Comparison of ENCODE assay signal across 15 cellular contexts in genomic region chr13:20503088-20504083, GRCh38. TPM values are rescaled to one million over a fixed set of nuclear protein-coding genes. Genes with fewer than 3 reads are reported as not detected.
DNase-seq lines count a peak whose midpoint lies in the region; ATAC-seq and TF ChIP-seq lines count a peak whose summit lies in the region.
"Had no signal": no experiment of that assay in that cellular context is flagged by ENCODE, and none has a peak within 500 bp of the region (broad histone marks: within the 10 kb centered on the region; RNA-seq: fewer than 3 reads in every experiment).

No MANE protein-coding gene starts in this region.

- no peaks in the 10 kb centered on the region for H3K36me3 Mint-ChIP-seq in activated T-helper 17 cell treated with anti-CD3 and anti-CD28 coated beads, Interleukin-2, amount 50 U/mL, for 72 hours (ENCODE audit: low read depth)
- H3K36me3 Mint-ChIP-seq in immature natural killer cell: peaks cover 0 to 14% (median 10%) of the 10 kb centered on the region in 3 donors

- no peaks in the 10 kb centered on the region for H3K4me1 Mint-ChIP-seq in activated T-helper 17 cell treated with anti-CD3 and anti-CD28 coated beads, Interleukin-2, amount 50 U/mL, for 72 hours
- no peaks in the 10 kb centered on the region for H3K4me1 Mint-ChIP-seq in immature natural killer cell
- H3K4me1 Mint-ChIP-seq: CD8-positive, alpha-beta memory T cell had no signal

- H3K36me3 ChIP-seq in right lobe of liver (peaks cover 0 to 14% (median 0%) of the 10 kb centered on the region in 4 donors), testis (ENCODE audit: low read depth, missing control alignments) (no peaks in the 10 kb centered on the region)

- TF ChIP-seq POLR2A in right lobe of liver (IDR thresholded peaks at IDR 0.05) (no peak), testis (IDR thresholded peaks at IDR 0.05) (no peak)

- H3K4me1 ChIP-seq in right lobe of liver (peaks cover 3 to 74% (median 28%) of the 10 kb centered on the region in 4 donors), testis (no peaks in the 10 kb centered on the region)

- H3K27ac ChIP-seq in right lobe of liver (peak overlapping the region; percentile 44 to 94 (median 81)), testis (no peak overlapping the region)
- H3K27ac ChIP-seq: 22Rv1, BLaER1 had no signal

- WGBS in right lobe of liver (ENCODE audit: insufficient coverage, low coverage, low lambda C conversion rate, missing lambda C conversion rate): 43% methylated on average over 11 of the region's 16 CpGs
- 83 to 85% methylated on average over 16 of the region's 16 CpGs for WGBS in testis, 2 donors

- H3K4me3 ChIP-seq in right lobe of liver (no peak overlapping the region), testis (peak overlapping the region in 1 of 2 donors; percentile 38)
- H3K4me3 ChIP-seq: BLaER1 had no signal

- H3K27me3 ChIP-seq in right lobe of liver: no peaks in the 10 kb centered on the region
- no peaks in the 10 kb centered on the region for H3K27me3 ChIP-seq in testis
- H3K27me3 ChIP-seq: BLaER1 had no signal

- no peak overlapping the region for H3K4me3 Mint-ChIP-seq in activated T-helper 17 cell treated with anti-CD3 and anti-CD28 coated beads, Interleukin-2, amount 50 U/mL, for 72 hours
- no peak overlapping the region for H3K4me3 Mint-ChIP-seq in immature natural killer cell
- H3K4me3 Mint-ChIP-seq: CD8-positive, alpha-beta memory T cell had no signal

- H3K9me3 Mint-ChIP-seq in activated T-helper 17 cell treated with anti-CD3 and anti-CD28 coated beads, Interleukin-2, amount 50 U/mL, for 72 hours: no peaks in the 10 kb centered on the region
- H3K9me3 Mint-ChIP-seq in immature natural killer cell: no peaks in the 10 kb centered on the region

- H3K9me3 ChIP-seq in right lobe of liver (no peaks in the 10 kb centered on the region), testis (no peaks in the 10 kb centered on the region)
- H3K9me3 ChIP-seq: Caco-2 had no signal

- TF ChIP-seq CTCF in right lobe of liver (IDR thresholded peaks at IDR 0.05): no peak
- no peak for TF ChIP-seq CTCF in testis (IDR thresholded peaks at IDR 0.05)

- DNase-seq in ACHN (peak; percentile 24), kidney glomerular epithelial cell (lab: John Stamatoyannopoulos, UW) (peak; percentile 1), right lobe of liver (peak; percentile 51 to 81 (median 80)), testis (no peak), DMS79 (lab: John Stamatoyannopoulos, UW) (no peak), immature natural killer cell (no peak)
- no peak for DNase-seq in activated naive CD4-positive, alpha-beta T cell treated with Interleukin-2 at 50 U/mL for 16 hours
- DNase-seq: AML-193; Caco-2; CD8-positive, alpha-beta memory T cell; GF-D8; H7 had no signal

- in situ Hi-C loops in ACHN (cut with HindIII; ENCODE audit: low pct_ligation_motif_present, low pct_unique_long_range_greater_than_20kb, low sequenced_read_pairs): no loop called here

- H3K27ac Mint-ChIP-seq in activated T-helper 17 cell treated with anti-CD3 and anti-CD28 coated beads, Interleukin-2, amount 50 U/mL, for 72 hours: peak overlapping the region; percentile 33
- no peak overlapping the region for H3K27ac Mint-ChIP-seq in immature natural killer cell
- H3K27ac Mint-ChIP-seq: CD8-positive, alpha-beta memory T cell had no signal

- no peaks in the 10 kb centered on the region for H3K27me3 Mint-ChIP-seq in activated T-helper 17 cell treated with anti-CD3 and anti-CD28 coated beads, Interleukin-2, amount 50 U/mL, for 72 hours
- H3K27me3 Mint-ChIP-seq in immature natural killer cell (ENCODE audit: low read depth in 3 of 3): no peaks in the 10 kb centered on the region

- ATAC-seq in activated T-helper 17 cell treated with anti-CD3 and anti-CD28 coated beads, Interleukin-2, amount 50 U/mL, for 72 hours (replicated peaks): no peak
- ATAC-seq in right lobe of liver: peak; percentile 65 to 79 (median 76)

- intact Hi-C loops in right lobe of liver (cut with DNase I) (no loop called here), testis (cut with DNase I; ENCODE audit: low total_unique reads) (no loop called here)

RNA-seq across cellular contexts. Expression of gene CRYL1, which starts 22.3 kb away (rescaled TPM):
- 10 to 100 TPM in 1 of 2 donors, 1 to 10 TPM in 1; 8.0 to 12.8 TPM for total RNA-seq in activated T-helper 17 cell treated with anti-CD3 and anti-CD28 coated beads, Interleukin-2, amount 50 U/mL, for 72 hours
- 100 to 1,000 TPM; 111 to 185 (median 151) TPM for total RNA-seq in right lobe of liver
- 10 to 100 TPM in 1 of 2 donors, 1 to 10 TPM in 1; 8.0 to 16.8 TPM for total RNA-seq in testis
- polyA plus RNA-seq in testis (ENCODE audit: insufficient read depth, low read depth, low replicate concordance): 16.8 TPM
- 10 to 100 TPM; 26.2 to 54.2 (median 30.1) TPM for polyA plus RNA-seq in immature natural killer cell

Comparison
In these comparisons a context has a peak if more than half of its experiments do, and no peak if none do; other contexts are left out.
1. DNase-seq: peak in ACHN (single experiment), kidney glomerular epithelial cell (single experiment) and right lobe of liver (3 of 3); none in activated naive CD4-positive, alpha-beta T cell treated with Interleukin-2 at 50 U/mL for 16 hours (single experiment), testis (single experiment), DMS79 (single experiment) and immature natural killer cell (0 of 3).
2. H3K27ac ChIP-seq: peak in right lobe of liver (3 of 3); none in testis (0 of 2).
3. RNA of gene CRYL1, which starts 22.3 kb away (total RNA-seq): 111 to 185 TPM in right lobe of liver; 8.0 to 16.8 TPM in testis and 8.0 to 12.8 TPM in activated T-helper 17 cell treated with anti-CD3 and anti-CD28 coated beads, Interleukin-2, amount 50 U/mL, for 72 hours; every median in the first group is over 4 times any median in the second.